In the genomic region with DNA sequence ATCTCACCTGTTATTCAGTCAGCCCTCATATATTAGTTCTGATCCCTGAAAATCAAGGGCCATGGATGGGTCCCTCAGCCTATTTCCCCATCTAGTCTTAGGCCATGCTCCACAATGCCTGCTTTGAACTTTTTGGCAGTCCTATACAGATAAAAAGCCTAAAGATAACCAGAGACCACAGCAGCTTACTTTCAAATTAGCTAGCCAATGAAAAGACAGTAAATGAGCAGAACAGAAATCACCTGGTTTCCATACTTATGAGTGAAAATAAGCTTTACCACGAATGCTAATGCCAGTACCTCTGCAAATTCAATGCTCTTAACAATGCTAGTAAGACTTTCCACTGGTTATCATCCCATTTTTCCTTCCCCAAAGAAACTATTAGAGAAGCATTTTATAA, we compare ENCODE assay signal across 16 cellular contexts.
DNase-seq lines count a peak whose midpoint lies in the region; ATAC-seq lines count a peak whose summit lies in the region.
"Had no signal": no experiment of that assay in that cellular context is flagged by ENCODE, and none has a peak within 500 bp of the region (broad histone marks: within the 10 kb centered on the region; RNA-seq: fewer than 3 reads in every experiment).

No MANE protein-coding gene starts in this region.

- H3K36me3 Mint-ChIP-seq in T-helper 17 cell (ENCODE audit: low read depth): no peaks in the 10 kb centered on the region
- H3K36me3 Mint-ChIP-seq: CD4-positive, CD25-positive, alpha-beta regulatory T cell had no signal

- no peak overlapping the region for H3K4ac ChIP-seq in mesenchymal stem cell (ENCODE audit: low read depth in 1 of 2, low read length in 2 of 2)

- no peak overlapping the region for H2BK15ac ChIP-seq in mesenchymal stem cell (ENCODE audit: low read depth, poor library complexity, severe bottlenecking)

- H2BK5ac ChIP-seq in mesenchymal stem cell (ENCODE audit: low read depth, low read length, poor library complexity, severe bottlenecking): no peak overlapping the region

- peak overlapping the region; percentile 8 for H3K27ac ChIP-seq in HUES48 (ENCODE audit: low read depth, low read length)
- no peak overlapping the region for H3K27ac ChIP-seq in mesenchymal stem cell (ENCODE audit: low read length, poor library complexity, severe bottlenecking)
- H3K27ac ChIP-seq: BLaER1 treated with 17β-estradiol and CSF1 and Interleukin-3, amounts not matched to agents 10 nM and 100 nM; GM23248 had no signal

- no peak overlapping the region for H2AFZ ChIP-seq in mesenchymal stem cell (ENCODE audit: low read depth, low read length)
- H2AFZ ChIP-seq: GM23248 had no signal

- no peaks in the 10 kb centered on the region for H3K79me1 ChIP-seq in mesenchymal stem cell (replicated peaks; ENCODE audit: low read length, poor library complexity, severe bottlenecking)

- WGBS in mesenchymal stem cell: 35% methylated on average over 1 of the region's 1 CpG

- H3K14ac ChIP-seq in mesenchymal stem cell (ENCODE audit: low read length in 2 of 2): no peak overlapping the region

- no peak overlapping the region for H3K18ac ChIP-seq in mesenchymal stem cell (ENCODE audit: low read depth in 1 of 2, low read length in 2 of 2)

- no peak overlapping the region for H3K9ac ChIP-seq in HUES48 (ENCODE audit: low read depth, low read length)
- H3K9ac ChIP-seq in mesenchymal stem cell (ENCODE audit: low read length): no peak overlapping the region
- H3K9ac ChIP-seq: BLaER1 treated with 17β-estradiol and CSF1 and Interleukin-3, amounts not matched to agents 10 nM and 100 nM; GM23248 had no signal

- H3K27me3 ChIP-seq in HUES48 (ENCODE audit: control insufficient read depth, insufficient read depth, low read length) (no peaks in the 10 kb centered on the region), mesenchymal stem cell (ENCODE audit: control insufficient read depth in 1 of 2, insufficient read depth in 1 of 2, low read length in 2 of 2) (no peaks in the 10 kb centered on the region)
- H3K27me3 ChIP-seq: BLaER1 treated with 17β-estradiol and CSF1 and Interleukin-3, amounts not matched to agents 10 nM and 100 nM had no signal

- ATAC-seq in GM18511 (IDR thresholded peaks at IDR 0.05; ENCODE audit: unreplicated experiment) (peak; percentile 52), HG02759 (IDR thresholded peaks at IDR 0.05; ENCODE audit: unreplicated experiment) (peak; percentile 47), T-helper 17 cell (no peak)
- ATAC-seq: HepG2 had no signal

- no peak overlapping the region for H3K4me2 ChIP-seq in mesenchymal stem cell (ENCODE audit: low read length, poor library complexity, severe bottlenecking)
- H3K4me2 ChIP-seq: BLaER1 treated with 17β-estradiol and CSF1 and Interleukin-3, amounts not matched to agents 10 nM and 100 nM had no signal

- no peak overlapping the region for H3K4me3 Mint-ChIP-seq in T-helper 17 cell
- H3K4me3 Mint-ChIP-seq: CD4-positive, CD25-positive, alpha-beta regulatory T cell had no signal

- no peak overlapping the region for H4K91ac ChIP-seq in mesenchymal stem cell (ENCODE audit: low read length)

- H3K4me3 ChIP-seq in HUES48 (ENCODE audit: low read depth, low read length): no peak overlapping the region
- no peak overlapping the region for H3K4me3 ChIP-seq in mesenchymal stem cell (ENCODE audit: insufficient read depth in 1 of 2, low read depth in 1 of 2, low read length in 2 of 2)
- H3K4me3 ChIP-seq: BLaER1 treated with 17β-estradiol and CSF1 and Interleukin-3, amounts not matched to agents 10 nM and 100 nM; GM23248 had no signal

- H2BK12ac ChIP-seq in mesenchymal stem cell (ENCODE audit: low read length in 2 of 2): no peak overlapping the region

- DNase-seq in OCI-M1 (lab: John Stamatoyannopoulos, UW) (peak; percentile 6), AG08395 (ENCODE audit: low spot score) (no peak), UCSD-AML1 (lab: John Stamatoyannopoulos, UW; ENCODE audit: unreplicated experiment) (no peak), mesenchymal stem cell (no peak), T-helper 17 cell (no peak)
- DNase-seq: 8988T; CD4-positive, CD25-positive, alpha-beta regulatory T cell; DMS53; GF-D8; GM23248; H7 had no signal

- H3K36me3 ChIP-seq in HUES48 (ENCODE audit: control insufficient read depth, insufficient read depth, low read length): no peaks in the 10 kb centered on the region
- H3K36me3 ChIP-seq in mesenchymal stem cell (ENCODE audit: control insufficient read depth in 1 of 2, insufficient read depth in 2 of 2, low read depth in 1 of 2, low read length in 2 of 2): no peaks in the 10 kb centered on the region
- H3K36me3 ChIP-seq: BLaER1 treated with 17β-estradiol and CSF1 and Interleukin-3, amounts not matched to agents 10 nM and 100 nM had no signal

- H4K8ac ChIP-seq in mesenchymal stem cell (ENCODE audit: low read length): no peak overlapping the region

- H3K27ac Mint-ChIP-seq in T-helper 17 cell: no peak overlapping the region

- H3K4me1 Mint-ChIP-seq in T-helper 17 cell: peaks cover 2% of the 10 kb centered on the region

- H2BK120ac ChIP-seq in mesenchymal stem cell (ENCODE audit: low read depth, low read length): no peak overlapping the region

- H3K9me3 ChIP-seq in HUES48 (ENCODE audit: control insufficient read depth, insufficient read depth, low read length): no peaks in the 10 kb centered on the region
- H3K9me3 ChIP-seq in mesenchymal stem cell (ENCODE audit: control insufficient read depth, low read length): no peaks in the 10 kb centered on the region
- H3K9me3 ChIP-seq in T-helper 17 cell (ENCODE audit: control insufficient read depth, low read length, poor library complexity, severe bottlenecking): no peaks in the 10 kb centered on the region

- H2AK5ac ChIP-seq in mesenchymal stem cell (ENCODE audit: low read length, severe bottlenecking): no peak overlapping the region

- no peak overlapping the region for H3K23ac ChIP-seq in mesenchymal stem cell (ENCODE audit: low read length in 2 of 2)

- peaks cover 32% of the 10 kb centered on the region for H3K4me1 ChIP-seq in HUES48 (ENCODE audit: control insufficient read depth, insufficient read depth, low read length)
- H3K4me1 ChIP-seq in mesenchymal stem cell (ENCODE audit: control insufficient read depth, insufficient read depth, low read depth, low read length): no peaks in the 10 kb centered on the region

- H3K27me3 Mint-ChIP-seq in T-helper 17 cell: no peaks in the 10 kb centered on the region
